8 cellular contexts compared by ENCODE assay signal in genomic region chr20:25042531-25043498, GRCh38. TPM values are rescaled to one million over a fixed set of nuclear protein-coding genes. Genes with fewer than 3 reads are reported as not detected.
DNase-seq lines count a peak whose midpoint lies in the region; ATAC-seq and TF ChIP-seq lines count a peak whose summit lies in the region.

No MANE protein-coding gene starts in this region.

- no peak for TF ChIP-seq CTCF in C4-2B (conservative IDR thresholded peaks at IDR 0.05)
- TF ChIP-seq CTCF in WTC11 (IDR thresholded peaks at IDR 0.05): no peak
- TF ChIP-seq CTCF in esophagus squamous epithelium (IDR thresholded peaks at IDR 0.05): no peak
- TF ChIP-seq CTCF in MCF 10A (IDR thresholded peaks at IDR 0.05; ENCODE audit: unreplicated experiment): no peak

- BruUV-seq in MCF 10A (replicated peaks; lab: Mats Ljungman, UMichigan): no TSS peak

- H3K36me3 Mint-ChIP-seq in WTC11: no peaks in the 10 kb centered on the region
- H3K36me3 Mint-ChIP-seq in MCF 10A (ENCODE audit: insufficient read depth, unreplicated experiment): peaks cover 7% of the 10 kb centered on the region

- POLR2A ChIA-PET in WTC11 (lab: Charles Lee): no interaction called here
- POLR2A ChIA-PET in MCF 10A (lab: Yijun Ruan, JAX): no interaction called here

- H3K4me1 Mint-ChIP-seq in WTC11: no peaks in the 10 kb centered on the region
- H3K4me1 Mint-ChIP-seq in MCF 10A (ENCODE audit: insufficient read depth, unreplicated experiment): peaks cover 20% of the 10 kb centered on the region

- no peaks in the 10 kb centered on the region for H3K9me3 Mint-ChIP-seq in WTC11
- H3K9me3 Mint-ChIP-seq in MCF 10A (ENCODE audit: unreplicated experiment): no peaks in the 10 kb centered on the region

- no peaks in the 10 kb centered on the region for H3K9me3 ChIP-seq in esophagus squamous epithelium

- DNase-seq in WTC11 (ENCODE audit: low spot score): no peak
- DNase-seq in esophagus squamous epithelium (lab: John Stamatoyannopoulos, UW): peak; percentile 62
- DNase-seq in stimulated activated CD8-positive, alpha-beta memory T cell treated with anti-CD3 and anti-CD28 coated beads, Interleukin-4, amount 100 ng/mL, for 48 hours: peak; percentile 41
- no peak for DNase-seq in MCF 10A (ENCODE audit: unreplicated experiment)
- DNase-seq in NCI-H1048 (lab: John Stamatoyannopoulos, UW): no peak

- H3K27me3 Mint-ChIP-seq in WTC11 (ENCODE audit: low read depth) (no peaks in the 10 kb centered on the region; the same call in 1 of the 2 replicates), MCF 10A (ENCODE audit: insufficient read depth, unreplicated experiment) (peaks cover 31% of the 10 kb centered on the region)

- TF ChIP-seq POLR2A in esophagus squamous epithelium (IDR thresholded peaks at IDR 0.05): peak in 1 of 4 donors; percentile 11

- intact Hi-C loops in esophagus squamous epithelium (cut with DNase I): no loop called here
- intact Hi-C loops in MCF 10A (cut with micrococcal nuclease): no loop called here

- H3K27me3 ChIP-seq in esophagus squamous epithelium: no peaks in the 10 kb centered on the region

- WGBS in esophagus squamous epithelium, 2 donors: 55 to 61% methylated on average over 4 to 9 of the region's 14 CpGs

- no peak overlapping the region for H3K4me3 ChIP-seq in esophagus squamous epithelium

- ATAC-seq in GM19372 (IDR thresholded peaks at IDR 0.05; ENCODE audit: low read depth, unreplicated experiment) (peak; percentile 77), HG03280 (IDR thresholded peaks at IDR 0.05; ENCODE audit: unreplicated experiment) (peak; percentile 92), WTC11 (peak; percentile 66)

- H3K27ac Mint-ChIP-seq in WTC11: no peak overlapping the region
- H3K27ac Mint-ChIP-seq in MCF 10A (ENCODE audit: low read depth, unreplicated experiment): no peak overlapping the region

- H3K36me3 ChIP-seq in esophagus squamous epithelium: peaks cover 0 to 28% (median 7%) of the 10 kb centered on the region in 3 donors

- H3K4me3 Mint-ChIP-seq in WTC11: no peak overlapping the region
- H3K4me3 Mint-ChIP-seq in MCF 10A (ENCODE audit: unreplicated experiment): no peak overlapping the region

- CTCF ChIA-PET in WTC11 (lab: Charles Lee): no interaction called here
- CTCF ChIA-PET in MCF 10A (lab: Yijun Ruan, JAX): interaction anchor here (0.7 to 1.1 kb wide), 4 partner anchors 22 to 136 kb away, joined by 3 read pairs; no protein-coding TSS in a partner anchor

- peaks cover 62 to 96% (median 69%) of the 10 kb centered on the region in 3 donors for H3K4me1 ChIP-seq in esophagus squamous epithelium

- H3K27ac ChIP-seq in C4-2B (peak overlapping the region; percentile 2; the same call in 1 of the 2 replicates), esophagus squamous epithelium (peak overlapping the region; percentile 58 to 85 (median 74))

TF ChIP-seq in WTC11, 78 proteins besides CTCF, POLR2A, EP300 and RAD21:
- no peak for TF ChIP-seq CBFB (CRISPR knock-in tag; IDR thresholded peaks at IDR 0.05; ENCODE audit: low read depth)
- TF ChIP-seq CREM (CRISPR knock-in tag; IDR thresholded peaks at IDR 0.05): no peak
- TF ChIP-seq MLX (CRISPR knock-in tag; IDR thresholded peaks at IDR 0.05): no peak
- no peak for TF ChIP-seq NR3C1 (CRISPR knock-in tag; conservative IDR thresholded peaks at IDR 0.05; ENCODE audit: low read depth)
- TF ChIP-seq AR (CRISPR knock-in tag; IDR thresholded peaks at IDR 0.05): no peak
- TF ChIP-seq TEAD4 (CRISPR knock-in tag; IDR thresholded peaks at IDR 0.05): no peak
- TF ChIP-seq ZMAT4 (CRISPR knock-in tag; IDR thresholded peaks at IDR 0.05): no peak
- no peak for TF ChIP-seq HMGXB4 (CRISPR knock-in tag; IDR thresholded peaks at IDR 0.05)
- TF ChIP-seq OVOL2 (CRISPR knock-in tag; IDR thresholded peaks at IDR 0.05; ENCODE audit: borderline replicate concordance): no peak
- no peak for TF ChIP-seq STAT6 (CRISPR knock-in tag; conservative IDR thresholded peaks at IDR 0.05; ENCODE audit: low read depth)
- TF ChIP-seq JAZF1 (CRISPR knock-in tag; IDR thresholded peaks at IDR 0.05): no peak
- no peak for TF ChIP-seq CREB1 (CRISPR knock-in tag; IDR thresholded peaks at IDR 0.05)
- no peak for TF ChIP-seq ESRRA (CRISPR knock-in tag; IDR thresholded peaks at IDR 0.05; ENCODE audit: borderline replicate concordance)
- TF ChIP-seq ZNF121 (CRISPR knock-in tag; IDR thresholded peaks at IDR 0.05): no peak
- TF ChIP-seq RELA (CRISPR knock-in tag; IDR thresholded peaks at IDR 0.05; ENCODE audit: borderline replicate concordance): no peak
TF ChIP-seq in WTC11: peak in this region for 0.

RNA-seq across cellular contexts. Expression of gene ACSS1, which starts 15.1 kb away (rescaled TPM):
- 1.5 to 2.7 TPM (median 2.4 TPM) in 3 replicates for total RNA-seq in WTC11 (2021)
- total RNA-seq in esophagus squamous epithelium: 10 to 100 TPM in 3 of 4 donors, 1 to 10 TPM in 1; 5.8 to 23.5 (median 11.1) TPM
- 0.51 and 0.83 TPM in 2 replicates for total RNA-seq in MCF 10A (2022)

RNA-seq across cellular contexts. Expression of gene VSX1, which starts 39.1 kb away (rescaled TPM):
- total RNA-seq in WTC11 (2021) (0.23 TPM in 1 of 3 replicates, not detected in the others), esophagus squamous epithelium (not detected), MCF 10A (2022) (not detected in 2 replicates)

RNA-seq across cellular contexts. Expression of gene APMAP, which starts 50.3 kb away (rescaled TPM):
- total RNA-seq in WTC11 (2021) (55.3 to 64.4 TPM (median 62.1 TPM) in 3 replicates), esophagus squamous epithelium (10 to 100 TPM; 16.7 to 38.4 (median 25.6) TPM), MCF 10A (2022) (75.3 and 104 TPM in 2 replicates)

Comparison
In these comparisons a context has a peak if more than half of its experiments do, and no peak if none do; other contexts are left out.
1. DNase-seq: peak in esophagus squamous epithelium (single experiment) and stimulated activated CD8-positive, alpha-beta memory T cell treated with anti-CD3 and anti-CD28 coated beads, Interleukin-4, amount 100 ng/mL, for 48 hours (single experiment); none in WTC11 (single experiment), MCF 10A (single experiment) and NCI-H1048 (single experiment).
2. Peak in every context shown above with its lines, with median percentiles within 50 percentile points of each other: ATAC-seq.